In genomic region chr17:50151041-50151936, GRCh38 we compare ENCODE assay signal across 1 cellular context.
TF ChIP-seq lines count a peak whose summit lies in the region.

No MANE protein-coding gene starts in this region.

TF ChIP-seq in K562, 482 proteins besides CTCF, POLR2A, EP300 and RAD21 (continued from another document and continues in another):
- TF ChIP-seq ZNF398 (CRISPR knock-in tag; IDR thresholded peaks at IDR 0.05) (no peak), ERF (CRISPR knock-in tag; IDR thresholded peaks at IDR 0.05) (no peak), NONO (IDR thresholded peaks at IDR 0.05; ENCODE audit: low read depth in 2 of 2, low read length in 1 of 2) (no peak), PCBP1 (IDR thresholded peaks at IDR 0.05; ENCODE audit: low read depth, low read length, poor library complexity, severe bottlenecking) (peak; percentile 91), CEBPB (tag; IDR thresholded peaks at IDR 0.05) (no peak), TCF7 (IDR thresholded peaks at IDR 0.05; ENCODE audit: borderline replicate concordance) (no peak), POLR2B (IDR thresholded peaks at IDR 0.05; ENCODE audit: low read depth, partially characterized antibody) (peak; percentile 50), ZNF644 (tag; IDR thresholded peaks at IDR 0.05; ENCODE audit: low read depth) (no peak), MGA (IDR thresholded peaks at IDR 0.05) (no peak; the same call in 1 of the 2 replicates), FOSL1 (tag; conservative IDR thresholded peaks at IDR 0.05) (0 out of 2 replicates have a peak, but pooled peaks have one; percentile 12), JUNB (CRISPR knock-in tag; conservative IDR thresholded peaks at IDR 0.05) (no peak), FOXP4 (CRISPR knock-in tag; IDR thresholded peaks at IDR 0.05; ENCODE audit: borderline replicate concordance) (no peak), ZBTB5 (IDR thresholded peaks at IDR 0.05) (peak; percentile 62; the same call in 1 of the 2 replicates), ZBTB11 (CRISPR knock-in tag; IDR thresholded peaks at IDR 0.05) (peak; percentile 36 to 75 (median 61); a peak in 3 of 6 replicates), ELK1 (CRISPR knock-in tag; IDR thresholded peaks at IDR 0.05) (no peak), ZBED1 (IDR thresholded peaks at IDR 0.05) (no peak; the same call in 1 of the 2 replicates), ZHX1 (conservative IDR thresholded peaks at IDR 0.05; ENCODE audit: low read length) (no peak), MCM2 (IDR thresholded peaks at IDR 0.05; ENCODE audit: low read depth) (no peak)
